ENCODE assay signal across 12 cellular contexts in genomic region chr11:56932572-56933235, GRCh38. TPM values are rescaled to one million over a fixed set of nuclear protein-coding genes. Genes with fewer than 3 reads are reported as not detected.
DNase-seq lines count a peak whose midpoint lies in the region; ATAC-seq and TF ChIP-seq lines count a peak whose summit lies in the region.
"Had no signal": no experiment of that assay in that cellular context is flagged by ENCODE, and none has a peak within 500 bp of the region (broad histone marks: within the 10 kb centered on the region; RNA-seq: fewer than 3 reads in every experiment).

No MANE protein-coding gene starts in this region.

- in situ Hi-C loops in SK-MEL-5 (cut with HindIII; ENCODE audit: low pct_unique_long_range_greater_than_20kb, low sequenced_read_pairs): no loop called here

- no peak for TF ChIP-seq CTCF in A673 (conservative IDR thresholded peaks at IDR 0.05; ENCODE audit: low read depth, low read length)
- no peak for TF ChIP-seq CTCF in foreskin fibroblast (IDR thresholded peaks at IDR 0.05; ENCODE audit: low read depth, low read length)
- no peak for TF ChIP-seq CTCF in Peyer's patch (IDR thresholded peaks at IDR 0.05)

- H3K4me1 ChIP-seq in A673 (ENCODE audit: insufficient read depth, low read length, poor library complexity, severe bottlenecking) (no peaks in the 10 kb centered on the region), Peyer's patch (no peaks in the 10 kb centered on the region)
- H3K4me1 ChIP-seq: Caco-2 had no signal

- H3K27me3 ChIP-seq in A673 (replicated peaks; ENCODE audit: insufficient read depth, low read depth, low read length, poor library complexity): no peaks in the 10 kb centered on the region
- no peaks in the 10 kb centered on the region for H3K27me3 ChIP-seq in Peyer's patch

- peak; percentile 51 for ATAC-seq in GM18520 (IDR thresholded peaks at IDR 0.05; ENCODE audit: unreplicated experiment)
- no peak for ATAC-seq in GM18873 (IDR thresholded peaks at IDR 0.05; ENCODE audit: low FRiP score, unreplicated experiment)
- ATAC-seq in GM18868 (IDR thresholded peaks at IDR 0.05; ENCODE audit: unreplicated experiment): no peak
- ATAC-seq: naive thymus-derived CD4-positive, alpha-beta T cell had no signal

- TF ChIP-seq POLR2A in Peyer's patch (IDR thresholded peaks at IDR 0.05): no peak

- H3K36me3 ChIP-seq in A673 (ENCODE audit: insufficient read depth, low read length, poor library complexity, severe bottlenecking) (no peaks in the 10 kb centered on the region), Peyer's patch (no peaks in the 10 kb centered on the region)

- DNase-seq in A673 (ENCODE audit: low spot score) (peak; percentile 10), SK-MEL-5 (ENCODE audit: low read depth, low spot score) (peak; percentile 37), foreskin fibroblast (peak; percentile 0 to 1), Peyer's patch (no peak), NCI-H748 treated with DMSO at 0.1 percent for 48 hours (lab: John Stamatoyannopoulos, UW) (no peak)
- DNase-seq: Caco-2; cerebellar nuclear complex; naive thymus-derived CD4-positive, alpha-beta T cell; NCI-H146 had no signal

- intact Hi-C loops in A673 (cut with micrococcal nuclease; ENCODE audit: unreplicated experiment): no loop called here

- H3K4me3 ChIP-seq in A673 (ENCODE audit: low read depth, low read length, poor library complexity, severe bottlenecking): no peak overlapping the region
- no peak overlapping the region for H3K4me3 ChIP-seq in foreskin fibroblast (ENCODE audit: low read depth in 1 of 2, low read length in 2 of 2)
- H3K4me3 ChIP-seq in Peyer's patch: no peak overlapping the region

- BruUV-seq in A673 (replicated peaks; lab: Mats Ljungman, UMichigan): no TSS peak

- POLR2A ChIA-PET in A673 (lab: Charles Lee; ENCODE audit: low non-redundant PET): no interaction called here

- H3K9me3 ChIP-seq in A673 (ENCODE audit: low read depth, low read length, poor library complexity, severe bottlenecking): no peaks in the 10 kb centered on the region
- H3K9me3 ChIP-seq in Peyer's patch: no peaks in the 10 kb centered on the region
- H3K9me3 ChIP-seq: Caco-2 had no signal

- CTCF ChIA-PET in A673 (lab: Charles Lee): no interaction called here

- H3K27ac ChIP-seq in A673 (ENCODE audit: low read depth, low read length, poor library complexity, severe bottlenecking): no peak overlapping the region
- no peak overlapping the region for H3K27ac ChIP-seq in Peyer's patch

RNA-seq across cellular contexts. Expression of gene OR5AK2, which starts 56.0 kb away (rescaled TPM):
- total RNA-seq in A673 (2021) (not detected in 2 replicates), Peyer's patch (not detected)
- total RNA-seq in SK-MEL-5 (2014; rRNA removed; shearing (Covaris generic)): not detected in 2 replicates
- polyA plus RNA-seq in SK-MEL-5 (2015; cell fraction: cytosol; rRNA removed): not detected in 2 replicates
- not detected in 2 replicates for polyA plus RNA-seq in SK-MEL-5 (2015; cell fraction: nucleus; rRNA removed)
- total RNA-seq: Caco-2; naive thymus-derived CD4-positive, alpha-beta T cell had no signal
- polyA plus RNA-seq: naive thymus-derived CD4-positive, alpha-beta T cell had no signal

Comparison
In these comparisons a context has a peak if more than half of its experiments do, and no peak if none do; other contexts are left out.
1. DNase-seq: peak in A673 (single experiment), SK-MEL-5 (single experiment) and foreskin fibroblast (2 of 2); none in Peyer's patch (0 of 3) and NCI-H748 treated with DMSO at 0.1 percent for 48 hours (single experiment).